21 cellular contexts compared by ENCODE assay signal in the genomic region with DNA sequence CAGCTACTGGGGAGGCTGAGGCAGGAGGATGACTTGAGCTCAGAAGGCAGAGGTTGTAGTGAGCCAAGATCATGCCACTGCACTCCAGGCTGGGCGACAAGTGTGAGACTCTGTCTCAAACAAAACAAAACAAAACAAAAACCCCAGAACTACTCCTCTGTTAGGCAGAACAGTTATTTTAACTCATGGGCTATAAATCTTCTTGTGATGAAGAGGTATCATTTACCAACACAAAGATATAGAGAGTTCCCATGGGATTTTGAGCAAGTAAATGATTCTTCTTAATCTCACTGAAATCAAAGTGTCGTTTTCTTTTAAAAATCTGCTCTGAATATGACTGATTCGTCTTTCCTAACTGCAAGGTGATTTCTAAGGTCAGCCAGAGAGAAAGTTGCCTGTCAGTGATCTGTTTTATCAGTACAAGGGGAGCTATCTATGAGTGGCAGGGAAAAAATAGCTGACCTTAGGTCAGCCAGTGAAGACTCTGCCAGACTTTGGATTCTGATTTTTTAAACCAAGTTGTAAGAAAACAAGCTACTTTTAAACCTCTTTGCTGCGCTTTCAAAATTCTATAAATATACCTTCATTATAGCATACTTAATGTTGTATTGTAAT.
"Had no signal": no experiment of that assay in that cellular context is flagged by ENCODE, and none has a peak within 500 bp of the region (broad histone marks: within the 10 kb centered on the region; RNA-seq: fewer than 3 reads in every experiment).

No MANE protein-coding gene starts in this region.

- H3K36me3 ChIP-seq: adrenal gland, colonic mucosa, lower lobe of right lung, tibial artery, uterus had no signal

- H3K4me3 Mint-ChIP-seq: activated CD4-positive, alpha-beta memory T cell treated with anti-CD3 and anti-CD28 coated beads, Interleukin-2, amount 10 ng/mL, durations not matched to agents 7 days and 5 days; activated naive CD4-positive, alpha-beta T cell treated with anti-CD3 and anti-CD28 coated beads, Interleukin-2, amount 50 U/mL, for 24 hours; activated T-cell treated with anti-CD3 and anti-CD28 coated beads, Interleukin-2, amount 50 U/mL, for 4 hours; neural crest cell; stimulated activated naive B cell treated with anti-CD40 and anti-IgM and Interleukin-4, amounts not matched to agents 10 μg/mL and 1 μg/mL and 100 μg/mL, for 72 hours; WTC11 had no signal

- H3K4me3 ChIP-seq: adrenal gland, colonic mucosa, lower lobe of right lung, skin epidermis, tibial artery, uterus had no signal

- DNase-seq: activated CD4-positive, alpha-beta memory T cell treated with anti-CD3 and anti-CD28 coated beads, Interleukin-2, amount 10 ng/mL, durations not matched to agents 7 days and 5 days; activated CD4-positive, alpha-beta T cell treated with anti-CD3 and anti-CD28 coated beads for 4 hours; activated effector memory CD4-positive, alpha-beta T cell treated with Interleukin-2 at 50 U/mL for 16 hours; activated T-cell treated with anti-CD3 and anti-CD28 coated beads, Interleukin-2, amount 50 U/mL, for 4 hours; adrenal gland; caudate nucleus; colonic mucosa; kidney glomerular epithelial cell; lower lobe of right lung; retina; stimulated activated CD4-positive, alpha-beta T cell treated with anti-CD3 and anti-CD28 coated beads, Interleukin-15, amount 100 ng/mL, for 24 hours; stimulated activated CD4-positive, alpha-beta T cell treated with anti-CD3 and anti-CD28 coated beads, Interleukin-4, amount 100 ng/mL, for 1 hour; stimulated activated naive B cell treated with anti-CD40 and anti-IgM and Interleukin-4, amounts not matched to agents 10 μg/mL and 1 μg/mL and 100 μg/mL, for 72 hours; T-helper 2 cell; tibial artery; uterus had no signal

- H3K9me3 ChIP-seq: adrenal gland, colonic mucosa, lower lobe of right lung, tibial artery, uterus had no signal

- H3K27me3 ChIP-seq: colonic mucosa had no signal

- ATAC-seq: activated T-cell treated with anti-CD3 and anti-CD28 coated beads, Interleukin-2, amount 50 U/mL, for 4 hours; esophagus mucosa; lower lobe of right lung; stimulated activated naive B cell treated with anti-CD40 and anti-IgM and Interleukin-4, amounts not matched to agents 10 μg/mL and 1 μg/mL and 100 μg/mL, for 72 hours; WTC11 had no signal

- H3K9me3 Mint-ChIP-seq: activated CD4-positive, alpha-beta memory T cell treated with anti-CD3 and anti-CD28 coated beads, Interleukin-2, amount 10 ng/mL, durations not matched to agents 7 days and 5 days; activated naive CD4-positive, alpha-beta T cell treated with anti-CD3 and anti-CD28 coated beads, Interleukin-2, amount 50 U/mL, for 24 hours; activated T-cell treated with anti-CD3 and anti-CD28 coated beads, Interleukin-2, amount 50 U/mL, for 4 hours; neural crest cell; stimulated activated naive B cell treated with anti-CD40 and anti-IgM and Interleukin-4, amounts not matched to agents 10 μg/mL and 1 μg/mL and 100 μg/mL, for 72 hours had no signal

- H3K36me3 Mint-ChIP-seq: activated naive CD4-positive, alpha-beta T cell treated with anti-CD3 and anti-CD28 coated beads, Interleukin-2, amount 50 U/mL, for 24 hours; stimulated activated naive B cell treated with anti-CD40 and anti-IgM and Interleukin-4, amounts not matched to agents 10 μg/mL and 1 μg/mL and 100 μg/mL, for 72 hours; WTC11 had no signal

- H3K27ac ChIP-seq: adrenal gland, colonic mucosa, lower lobe of right lung, tibial artery, uterus had no signal

- H3K27ac Mint-ChIP-seq: activated CD4-positive, alpha-beta memory T cell treated with anti-CD3 and anti-CD28 coated beads, Interleukin-2, amount 10 ng/mL, durations not matched to agents 7 days and 5 days; activated naive CD4-positive, alpha-beta T cell treated with anti-CD3 and anti-CD28 coated beads, Interleukin-2, amount 50 U/mL, for 24 hours; stimulated activated naive B cell treated with anti-CD40 and anti-IgM and Interleukin-4, amounts not matched to agents 10 μg/mL and 1 μg/mL and 100 μg/mL, for 72 hours; WTC11 had no signal
